8 cellular contexts compared by ENCODE assay signal in the genomic region with DNA sequence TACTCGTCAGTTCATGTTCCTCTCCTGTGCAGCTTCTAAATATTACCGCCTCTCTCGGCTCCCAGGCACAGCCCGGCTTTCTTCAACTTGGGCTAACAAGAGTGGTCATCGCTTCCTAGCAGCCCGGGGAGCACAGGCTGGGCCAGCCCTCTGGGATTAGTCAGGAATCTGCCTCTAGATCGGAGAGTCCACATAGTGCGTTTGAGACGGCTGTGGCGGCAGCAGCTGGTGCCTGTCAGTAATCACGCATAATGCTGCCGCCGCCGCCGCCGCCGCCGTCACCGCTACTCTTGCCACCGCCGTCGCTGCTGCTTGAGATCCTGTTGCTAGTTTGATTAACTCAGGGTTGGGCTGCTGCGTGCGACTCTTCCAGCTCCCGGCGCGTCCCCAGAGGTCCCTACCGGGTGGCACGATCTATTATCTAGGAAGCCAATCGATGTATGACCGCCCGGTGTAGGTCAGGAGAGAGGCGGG. TPM values are rescaled to one million over a fixed set of nuclear protein-coding genes. Genes with fewer than 3 reads are reported as not detected.
DNase-seq lines count a peak whose midpoint lies in the region; ATAC-seq, FAIRE-seq and TF ChIP-seq lines count a peak whose summit lies in the region.

A gene (minus strand): TSS at position 230 of the 474 bp plus-strand sequence. CDS start 233 bp downstream, outside the sequence.

- H3K9me3 ChIP-seq in upper lobe of right lung: no peaks in the 10 kb centered on the region

- H3K4me1 Mint-ChIP-seq in activated T-helper 2 cell treated with anti-CD3 and anti-CD28 coated beads, Interferon-gamma antibody, Interleukin-2, Interleukin-4, amounts not matched to agents 10 μg/mL and 5 μg/mL and 100 μg/mL, durations not matched to agents 14 hours and 24 hours and 36 hours (ENCODE audit: low read depth): no peaks in the 10 kb centered on the region

- peak within 1 kb of the TSS; percentile 52 for H3K27ac ChIP-seq in upper lobe of right lung

- DNase-seq in COR-L47 (lab: John Stamatoyannopoulos, UW) (peak; percentile 52), NCI-H345 treated with DMSO at 0.1 percent for 48 hours (lab: John Stamatoyannopoulos, UW; ENCODE audit: unreplicated experiment) (peak; percentile 54), bronchial epithelial cell (ENCODE audit: low read depth) (peak; percentile 13), medulla oblongata (ENCODE audit: extremely low spot score) (peak; percentile 26), upper lobe of right lung (peak; percentile 77), activated gamma-delta T cell treated with Interleukin-2 at 50 U/mL for 16 hours (no peak)
- DNase-seq in activated T-helper 2 cell treated with anti-CD3 and anti-CD28 coated beads, Interferon-gamma antibody, Interleukin-2, Interleukin-4, amounts not matched to agents 10 μg/mL and 5 μg/mL and 100 μg/mL, durations not matched to agents 14 hours and 24 hours and 36 hours (ENCODE audit: low spot score): no peak

- H3K4me3 ChIP-seq in bronchial epithelial cell (ENCODE audit: low read depth, low read length) (no peak within 1 kb of the TSS), upper lobe of right lung (peak within 1 kb of the TSS; percentile 42)

- TF ChIP-seq CTCF in bronchial epithelial cell (IDR thresholded peaks at IDR 0.05; ENCODE audit: insufficient read depth, low read length, severe bottlenecking) (no peak), upper lobe of right lung (IDR thresholded peaks at IDR 0.05) (no peak)

- FAIRE-seq in bronchial epithelial cell (lab: Jason Lieb, UNC): no peak

- H3K27me3 ChIP-seq in bronchial epithelial cell (ENCODE audit: control insufficient read depth, insufficient read depth, low read length): peaks cover 21% of the 10 kb centered on the region
- peaks cover 12% of the 10 kb centered on the region for H3K27me3 ChIP-seq in upper lobe of right lung

- no peaks in the 10 kb centered on the region for H3K36me3 Mint-ChIP-seq in activated T-helper 2 cell treated with anti-CD3 and anti-CD28 coated beads, Interferon-gamma antibody, Interleukin-2, Interleukin-4, amounts not matched to agents 10 μg/mL and 5 μg/mL and 100 μg/mL, durations not matched to agents 14 hours and 24 hours and 36 hours (ENCODE audit: low read depth)

- no peak within 1 kb of the TSS for H3K4me3 Mint-ChIP-seq in activated T-helper 2 cell treated with anti-CD3 and anti-CD28 coated beads, Interferon-gamma antibody, Interleukin-2, Interleukin-4, amounts not matched to agents 10 μg/mL and 5 μg/mL and 100 μg/mL, durations not matched to agents 14 hours and 24 hours and 36 hours (ENCODE audit: low read depth)

- no peaks in the 10 kb centered on the region for H3K36me3 ChIP-seq in bronchial epithelial cell (ENCODE audit: control insufficient read depth, insufficient read depth, low read length)
- H3K36me3 ChIP-seq in upper lobe of right lung: no peaks in the 10 kb centered on the region

- no peaks in the 10 kb centered on the region for H3K9me3 Mint-ChIP-seq in activated T-helper 2 cell treated with anti-CD3 and anti-CD28 coated beads, Interferon-gamma antibody, Interleukin-2, Interleukin-4, amounts not matched to agents 10 μg/mL and 5 μg/mL and 100 μg/mL, durations not matched to agents 14 hours and 24 hours and 36 hours

- intact Hi-C loops in upper lobe of right lung (cut with DNase I): no loop called here
- intact Hi-C loops in activated T-helper 2 cell treated with anti-CD3 and anti-CD28 coated beads, Interferon-gamma antibody, Interleukin-2, Interleukin-4, amounts not matched to agents 10 μg/mL and 5 μg/mL and 100 μg/mL, durations not matched to agents 14 hours and 24 hours and 36 hours (cut with micrococcal nuclease): loop anchor here (5.0 kb wide), 1 partner anchor 93 kb away; no protein-coding TSS in a partner anchor

- peak; percentile 77 for ATAC-seq in upper lobe of right lung
- ATAC-seq in GM21360 (IDR thresholded peaks at IDR 0.05; ENCODE audit: unreplicated experiment): no peak

- H3K4me1 ChIP-seq in upper lobe of right lung: peaks cover 10% of the 10 kb centered on the region

- H3K27me3 Mint-ChIP-seq in activated T-helper 2 cell treated with anti-CD3 and anti-CD28 coated beads, Interferon-gamma antibody, Interleukin-2, Interleukin-4, amounts not matched to agents 10 μg/mL and 5 μg/mL and 100 μg/mL, durations not matched to agents 14 hours and 24 hours and 36 hours (ENCODE audit: low read depth): peaks cover 33% of the 10 kb centered on the region

- H3K27ac Mint-ChIP-seq in activated T-helper 2 cell treated with anti-CD3 and anti-CD28 coated beads, Interferon-gamma antibody, Interleukin-2, Interleukin-4, amounts not matched to agents 10 μg/mL and 5 μg/mL and 100 μg/mL, durations not matched to agents 14 hours and 24 hours and 36 hours: no peak within 1 kb of the TSS

RNA-seq across cellular contexts. Expression of the gene that starts here (rescaled TPM):
- total RNA-seq in bronchial epithelial cell (not detected in 2 replicates), upper lobe of right lung (9.1 TPM)
- total RNA-seq in activated T-helper 2 cell treated with anti-CD3 and anti-CD28 coated beads, Interferon-gamma antibody, Interleukin-2, Interleukin-4, amounts not matched to agents 10 μg/mL and 5 μg/mL and 100 μg/mL, durations not matched to agents 14 hours and 24 hours and 36 hours: not detected in 2 replicates

Comparison
In these comparisons a context has a peak if more than half of its experiments do, and no peak if none do; other contexts are left out.
1. RNA of the gene that starts here (total RNA-seq): 9.1 TPM in upper lobe of right lung (single experiment); not detected in bronchial epithelial cell and not detected in activated T-helper 2 cell treated with anti-CD3 and anti-CD28 coated beads, Interferon-gamma antibody, Interleukin-2, Interleukin-4, amounts not matched to agents 10 μg/mL and 5 μg/mL and 100 μg/mL, durations not matched to agents 14 hours and 24 hours and 36 hours; every median in the first group is over 10 times any median in the second.
2. Peak in DNase-seq in bronchial epithelial cell; RNA of the gene not detected or under 1 TPM.
3. DNase-seq: peak in COR-L47 (single experiment), NCI-H345 treated with DMSO at 0.1 percent for 48 hours (single experiment), medulla oblongata (single experiment) and upper lobe of right lung (single experiment); none in activated T-helper 2 cell treated with anti-CD3 and anti-CD28 coated beads, Interferon-gamma antibody, Interleukin-2, Interleukin-4, amounts not matched to agents 10 μg/mL and 5 μg/mL and 100 μg/mL, durations not matched to agents 14 hours and 24 hours and 36 hours (single experiment) and activated gamma-delta T cell treated with Interleukin-2 at 50 U/mL for 16 hours (single experiment).